9 cellular contexts compared by ENCODE assay signal in the genomic region with DNA sequence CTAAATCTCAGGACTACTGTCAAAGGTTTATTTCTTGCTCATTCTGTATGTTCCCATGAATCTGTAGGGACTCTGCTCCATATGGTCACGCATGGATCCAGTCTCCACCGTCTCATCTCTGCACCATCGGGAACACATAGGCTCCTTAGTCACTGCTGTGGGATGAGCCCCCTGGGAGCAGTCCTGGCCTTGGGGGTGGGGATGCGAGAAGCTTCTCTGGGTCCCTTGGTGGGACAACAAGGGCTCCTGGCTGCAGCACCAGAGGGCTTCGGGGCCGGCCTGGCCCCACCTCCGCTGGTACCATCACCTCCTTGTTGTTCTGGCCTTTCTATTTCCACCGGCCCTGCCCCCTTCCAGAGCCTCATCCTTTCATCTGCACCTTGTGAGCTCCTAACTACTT.
"Had no signal": no experiment of that assay in that cellular context is flagged by ENCODE, and none has a peak within 500 bp of the region (broad histone marks: within the 10 kb centered on the region; RNA-seq: fewer than 3 reads in every experiment).

No MANE protein-coding gene starts in this region.

- H3K36me3 ChIP-seq: HAP-1 had no signal

- H3K4me1 ChIP-seq: HAP-1 had no signal

- H3K9ac ChIP-seq: GM23248 had no signal

- DNase-seq: GM23248, GOT3, H7, HFFc6 had no signal

- H3K27ac ChIP-seq: GM23248, HL-60 had no signal

- ATAC-seq: HCT116, HepG2 had no signal

- H3K4me3 Mint-ChIP-seq: HFFc6 had no signal

- H3K27me3 Mint-ChIP-seq: IgD-negative memory B cell had no signal

- H3K4me1 Mint-ChIP-seq: IgD-negative memory B cell had no signal

- H3K4me3 ChIP-seq: GM23248, HAP-1 had no signal

- H2AFZ ChIP-seq: GM23248 had no signal

- H3K9me3 ChIP-seq: HAP-1 had no signal

- H3K27ac Mint-ChIP-seq: HFFc6, IgD-negative memory B cell had no signal

- H3K36me3 Mint-ChIP-seq: IgD-negative memory B cell had no signal
